ENCODE assay signal across 9 cellular contexts in the genomic region with DNA sequence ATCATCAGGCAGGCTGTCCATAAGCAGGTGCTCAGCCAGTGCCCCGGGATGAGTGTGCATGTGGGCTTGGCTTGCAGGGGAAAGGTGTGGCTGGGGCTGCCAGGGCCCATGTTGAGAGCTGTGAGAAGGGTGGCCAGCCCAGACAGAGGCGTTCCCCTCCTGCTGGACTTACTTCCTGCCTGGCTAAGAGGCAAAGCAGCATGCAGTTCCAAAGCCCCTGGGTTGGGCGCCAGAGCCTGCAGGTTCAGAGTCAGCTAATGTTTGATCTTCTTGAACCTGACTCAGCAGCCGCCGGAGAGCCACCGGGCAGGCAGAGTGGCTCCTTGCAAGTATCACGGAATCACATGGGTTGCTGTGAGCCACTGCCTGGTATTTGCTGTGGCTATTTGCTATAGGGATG.
DNase-seq lines count a peak whose midpoint lies in the region; ATAC-seq and TF ChIP-seq lines count a peak whose summit lies in the region.
"Had no signal": no experiment of that assay in that cellular context is flagged by ENCODE, and none has a peak within 500 bp of the region (broad histone marks: within the 10 kb centered on the region; RNA-seq: fewer than 3 reads in every experiment).

No MANE protein-coding gene starts in this region.

- no peaks in the 10 kb centered on the region for H3K79me2 ChIP-seq in hepatocyte

- no peak overlapping the region for H2AFZ ChIP-seq in hepatocyte

- no peak for TF ChIP-seq CTCF in Peyer's patch (IDR thresholded peaks at IDR 0.05)
- TF ChIP-seq CTCF in hepatocyte (IDR thresholded peaks at IDR 0.05; ENCODE audit: poor library complexity): no peak
- no peak for TF ChIP-seq CTCF in upper lobe of left lung (IDR thresholded peaks at IDR 0.05)

- whole genome bisulfite sequencing in hepatocyte (ENCODE audit: low lambda C conversion rate, missing lambda C conversion rate): 34% methylated on average over 7 of the region's 7 CpGs
- 49 to 51% methylated on average over 4 to 7 of the region's 7 CpGs for WGBS in upper lobe of left lung, 2 donors

- H3K36me3 ChIP-seq in Peyer's patch (no peaks in the 10 kb centered on the region), hepatocyte (replicated peaks; ENCODE audit: insufficient read depth, low read depth) (no peaks in the 10 kb centered on the region), upper lobe of left lung (no peaks in the 10 kb centered on the region)

- H3K4me3 ChIP-seq in Peyer's patch: no peak overlapping the region
- no peak overlapping the region for H3K4me3 ChIP-seq in hepatocyte
- no peak overlapping the region for H3K4me3 ChIP-seq in upper lobe of left lung

- TF ChIP-seq EP300 in upper lobe of left lung (IDR thresholded peaks at IDR 0.05): no peak

- H3K27ac ChIP-seq in Peyer's patch (peak overlapping the region in 2 of 4 donors; percentile 0 to 14), hepatocyte (peak overlapping the region; percentile 38), upper lobe of left lung (peak overlapping the region in 1 of 4 donors; percentile 39)

- peaks cover 0 to 10% (median 0%) of the 10 kb centered on the region in 4 donors for H3K4me1 ChIP-seq in Peyer's patch
- H3K4me1 ChIP-seq in hepatocyte (ENCODE audit: insufficient read depth): no peaks in the 10 kb centered on the region
- no peaks in the 10 kb centered on the region for H3K4me1 ChIP-seq in upper lobe of left lung

- no peaks in the 10 kb centered on the region for H3K9me2 ChIP-seq in hepatocyte (replicated peaks; ENCODE audit: insufficient read depth)

- H3K9me3 ChIP-seq in Peyer's patch: no peaks in the 10 kb centered on the region
- no peaks in the 10 kb centered on the region for H3K9me3 ChIP-seq in hepatocyte (ENCODE audit: low read depth)
- H3K9me3 ChIP-seq in upper lobe of left lung: no peaks in the 10 kb centered on the region

- TF ChIP-seq POLR2A in Peyer's patch (IDR thresholded peaks at IDR 0.05) (peak in 1 of 2 donors; percentile 15), upper lobe of left lung (IDR thresholded peaks at IDR 0.05) (no peak)

- peak; percentile 22 for DNase-seq in NCI-H2107 (lab: John Stamatoyannopoulos, UW)
- DNase-seq in NCI-H2107 treated with DMSO at 0.1 percent for 48 hours (lab: John Stamatoyannopoulos, UW; ENCODE audit: unreplicated experiment): no peak
- DNase-seq in Peyer's patch: peak in 2 of 3 donors; percentile 80 to 82
- DNase-seq in hepatocyte (ENCODE audit: low spot score): peak; percentile 79
- peak; percentile 47 to 64 for DNase-seq in upper lobe of left lung
- DNase-seq: activated CD8-positive, alpha-beta memory T cell treated with anti-CD3 and anti-CD28 coated beads for 24 hours had no signal

- no peaks in the 10 kb centered on the region for H4K20me1 ChIP-seq in hepatocyte (ENCODE audit: insufficient read depth, poor library complexity, severe bottlenecking)

- no peak overlapping the region for H3K4me2 ChIP-seq in hepatocyte

- ATAC-seq in upper lobe of left lung (ENCODE audit: low FRiP score in 2 of 2) (peak in 1 of 2 donors; percentile 46), HG03565 (IDR thresholded peaks at IDR 0.05; ENCODE audit: unreplicated experiment) (no peak), HG03457 (IDR thresholded peaks at IDR 0.05; ENCODE audit: unreplicated experiment) (no peak), HG03097 (IDR thresholded peaks at IDR 0.05; ENCODE audit: low FRiP score, unreplicated experiment) (no peak)

- H3K27me3 ChIP-seq in Peyer's patch (no peaks in the 10 kb centered on the region), hepatocyte (no peaks in the 10 kb centered on the region), upper lobe of left lung (no peaks in the 10 kb centered on the region)
